ENCODE assay signal across 9 cellular contexts in the genomic region with DNA sequence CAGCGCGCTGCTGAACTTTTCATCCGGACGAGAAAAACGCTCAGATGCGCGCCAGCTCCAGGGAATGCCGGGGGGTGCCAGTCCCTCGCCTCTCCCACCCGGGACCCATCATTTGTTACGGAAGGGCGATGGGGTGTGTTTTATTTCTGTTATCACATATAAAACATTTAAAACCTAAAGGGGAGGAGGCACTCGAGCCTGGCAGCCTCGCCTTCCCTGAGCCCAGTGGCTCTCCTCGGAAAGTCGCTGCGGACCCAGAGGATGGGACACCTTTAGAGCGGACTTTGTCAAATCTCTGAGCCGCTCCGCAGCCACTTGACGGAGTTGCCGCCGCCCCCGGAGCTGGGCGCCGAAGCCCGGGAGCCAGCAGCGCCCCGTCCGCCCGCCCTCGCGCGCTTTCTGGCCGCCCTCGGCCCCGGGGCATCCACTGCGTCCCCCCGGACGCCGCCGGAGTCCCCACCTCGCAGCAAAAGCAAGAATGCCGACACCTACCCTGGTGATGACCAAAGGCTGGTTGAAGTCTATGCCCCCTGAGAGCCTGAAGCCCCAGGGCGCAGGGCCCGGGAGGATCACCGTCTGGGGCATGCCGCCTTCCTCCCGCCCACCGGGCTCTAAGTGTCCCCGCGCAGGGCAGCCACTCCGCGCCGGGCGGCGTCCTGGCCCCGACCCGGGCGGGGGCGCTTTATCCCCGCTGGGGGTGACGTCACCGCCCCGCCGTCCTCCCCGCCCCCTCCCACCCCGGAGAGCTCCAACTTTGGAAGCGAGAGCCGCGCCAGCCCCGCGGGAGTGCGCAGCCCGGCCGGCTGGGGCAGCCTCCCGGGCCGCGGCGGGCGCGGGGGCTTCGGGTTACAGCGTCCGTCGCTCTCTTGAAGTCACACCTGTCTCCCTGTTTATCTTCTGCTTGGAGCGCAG. TPM values are rescaled to one million over a fixed set of nuclear protein-coding genes. Genes with fewer than 3 reads are reported as not detected.
A peak's percentile ranks its signal among the peaks of the same experiment; 100 is the strongest.
DNase-seq lines count a peak whose midpoint lies in the region; ATAC-seq, FAIRE-seq and TF ChIP-seq lines count a peak whose summit lies in the region.
"Had no signal": no experiment of that assay in that cellular context is flagged by ENCODE, and none has a peak within 500 bp of the region (broad histone marks: within the 10 kb centered on the region; RNA-seq: fewer than 3 reads in every experiment).

A gene with protein sequence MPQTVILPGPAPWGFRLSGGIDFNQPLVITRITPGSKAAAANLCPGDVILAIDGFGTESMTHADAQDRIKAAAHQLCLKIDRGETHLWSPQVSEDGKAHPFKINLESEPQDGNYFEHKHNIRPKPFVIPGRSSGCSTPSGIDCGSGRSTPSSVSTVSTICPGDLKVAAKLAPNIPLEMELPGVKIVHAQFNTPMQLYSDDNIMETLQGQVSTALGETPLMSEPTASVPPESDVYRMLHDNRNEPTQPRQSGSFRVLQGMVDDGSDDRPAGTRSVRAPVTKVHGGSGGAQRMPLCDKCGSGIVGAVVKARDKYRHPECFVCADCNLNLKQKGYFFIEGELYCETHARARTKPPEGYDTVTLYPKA (minus strand): TSS at position 658 of the 912 bp plus-strand sequence. CDS start 73 bp downstream, at position 585.

- H3K4me1 Mint-ChIP-seq in nephron progenitor cell = peaks cover 13% of the 10 kb centered on the region

- H3K9me3 Mint-ChIP-seq in nephron progenitor cell = no peaks in the 10 kb centered on the region
- H3K9me3 Mint-ChIP-seq: T-helper 1 cell treated with Interleukin-12 subunit alpha and Interleukin-12 subunit beta and Interleukin-4 antibody, amounts not matched to agents 30 μg/mL and 1 μg/mL, for 36 hours had no signal

- peak within 1 kb of the TSS; percentile 85 for H3K4me3 Mint-ChIP-seq in nephron progenitor cell
- H3K4me3 Mint-ChIP-seq: T-helper 1 cell treated with Interleukin-12 subunit alpha and Interleukin-12 subunit beta and Interleukin-4 antibody, amounts not matched to agents 30 μg/mL and 1 μg/mL, for 36 hours had no signal

- H3K36me3 Mint-ChIP-seq in nephron progenitor cell (ENCODE audit: low read depth) = no peaks in the 10 kb centered on the region

- no peak for ATAC-seq in GM21737 (IDR thresholded peaks at IDR 0.05; ENCODE audit: unreplicated experiment)
- no peak for ATAC-seq in HG02870 (IDR thresholded peaks at IDR 0.05; ENCODE audit: unreplicated experiment)
- ATAC-seq in GM19452 (IDR thresholded peaks at IDR 0.05; ENCODE audit: unreplicated experiment) = no peak

- DNase-seq in DMS153 treated with DMSO at 0.1 percent for 48 hours (lab: John Stamatoyannopoulos, UW; ENCODE audit: unreplicated experiment) (peak; percentile 61), HPDE6-E6E7 (ENCODE audit: extremely low spot score) (peak; percentile 22), frontal cortex (ENCODE audit: low spot score in 2 of 2) (peak; percentile 85 to 87), nephron progenitor cell (peak; percentile 78)

- FAIRE-seq in frontal cortex (lab: Jason Lieb, UNC) = no peak

- no peak within 1 kb of the TSS for H3K27ac Mint-ChIP-seq in nephron progenitor cell
- H3K27ac Mint-ChIP-seq: T-helper 1 cell treated with Interleukin-12 subunit alpha and Interleukin-12 subunit beta and Interleukin-4 antibody, amounts not matched to agents 30 μg/mL and 1 μg/mL, for 36 hours had no signal

- peak within 1 kb of the TSS; percentile 75 for H3K27ac ChIP-seq in VCaP

- peaks cover 19% of the 10 kb centered on the region for H3K27me3 Mint-ChIP-seq in nephron progenitor cell (ENCODE audit: low read depth, poor library complexity)

- TF ChIP-seq CTCF in VCaP (conservative IDR thresholded peaks at IDR 0.05) (peak; percentile 17; the same call in 1 of the 2 replicates), nephron progenitor cell (IDR thresholded peaks at IDR 0.05) (no peak)

RNA-seq across cellular contexts. Expression of the gene that starts here (rescaled TPM):
- total RNA-seq in frontal cortex = 14.3 TPM

Comparison
In these comparisons a context has a peak if more than half of its experiments do, and no peak if none do; other contexts are left out.
1. DNase-seq: peak in every context shown above with its lines; median percentile 86 in frontal cortex; 78 in nephron progenitor cell; 61 in DMS153 treated with DMSO at 0.1 percent for 48 hours; 22 in HPDE6-E6E7.